8 cellular contexts compared by ENCODE assay signal in the genomic region with DNA sequence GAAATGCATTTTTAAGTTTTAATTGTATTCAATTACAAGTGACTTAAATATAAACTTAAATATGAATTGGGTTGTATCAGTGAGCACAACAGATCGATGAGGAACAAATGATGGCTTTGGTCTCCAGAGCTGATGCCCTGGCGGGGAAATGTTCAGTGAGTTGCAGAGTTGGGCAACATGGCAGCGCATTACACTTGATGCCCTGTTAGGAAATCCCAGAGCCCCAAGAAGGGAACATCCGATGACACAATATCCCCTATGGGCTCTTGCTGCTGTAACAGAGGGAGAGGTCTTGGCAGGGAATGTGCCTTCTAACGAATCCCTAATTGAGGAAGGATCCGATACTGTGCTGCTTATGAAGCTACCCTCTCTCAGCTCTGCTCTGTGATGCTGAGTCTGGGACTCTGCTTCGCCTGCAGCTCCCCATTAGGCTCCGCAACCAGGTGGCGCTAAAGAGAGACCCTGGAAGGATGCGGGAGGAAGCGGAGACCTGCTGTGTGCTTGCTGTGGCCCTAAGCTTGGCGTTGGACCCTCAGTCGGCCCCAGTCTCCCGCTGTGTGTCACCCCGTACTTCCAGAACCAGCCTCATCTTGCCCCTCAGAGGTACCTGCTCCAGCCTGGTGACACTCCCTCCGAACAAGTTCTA. TPM values are rescaled to one million over a fixed set of nuclear protein-coding genes. Genes with fewer than 3 reads are reported as not detected.
DNase-seq lines count a peak whose midpoint lies in the region; ATAC-seq and TF ChIP-seq lines count a peak whose summit lies in the region.

No MANE protein-coding gene starts in this region.

- H3K36me3 ChIP-seq in right lobe of liver = no peaks in the 10 kb centered on the region

- TF ChIP-seq CTCF in 22Rv1 (IDR thresholded peaks at IDR 0.05) (peak; percentile 74), GM13976 (IDR thresholded peaks at IDR 0.05; ENCODE audit: borderline replicate concordance, control extremely low read depth, extremely low read depth, insufficient read depth, missing control alignments) (peak; percentile 44), cardiac fibroblast (IDR thresholded peaks at IDR 0.05; ENCODE audit: low read depth, low read length) (peak; percentile 66), right lobe of liver (IDR thresholded peaks at IDR 0.05) (peak in 3 of 4 donors; percentile 39 to 55 (median 39))

- H3K27me3 ChIP-seq in right lobe of liver = no peaks in the 10 kb centered on the region

- no peaks in the 10 kb centered on the region for H3K9me3 ChIP-seq in right lobe of liver

- intact Hi-C loops in right lobe of liver (cut with DNase I) = no loop called here

- H3K4me3 ChIP-seq in cardiac fibroblast (replicated peaks in 1 of 2; ENCODE audit: low read depth in 2 of 2, low read length in 2 of 2) (no peak overlapping the region), right lobe of liver (no peak overlapping the region)

- no peak for TF ChIP-seq POLR2A in right lobe of liver (IDR thresholded peaks at IDR 0.05)

- in situ Hi-C loops in GM13976 (cut with MboI; ENCODE audit: low sequenced_read_pairs, unreplicated experiment) = loop anchor here (25.0 kb wide), 1 partner anchor 680 kb away; no protein-coding TSS in a partner anchor

- no peaks in the 10 kb centered on the region for H3K4me1 ChIP-seq in right lobe of liver

- ATAC-seq in right lobe of liver = peak; percentile 70 to 75 (median 71)
- no peak for ATAC-seq in GM18511 (IDR thresholded peaks at IDR 0.05; ENCODE audit: unreplicated experiment)

- H3K27ac ChIP-seq in 22Rv1 (no peak overlapping the region), right lobe of liver (no peak overlapping the region)

- WGBS in right lobe of liver (ENCODE audit: insufficient coverage, low coverage, low lambda C conversion rate, missing lambda C conversion rate) = 19% methylated on average over 7 of the region's 16 CpGs

- DNase-seq in GM13976 (ENCODE audit: low spot score) = peak; percentile 64
- peak; percentile 35 for DNase-seq in M059J (ENCODE audit: low read depth)
- DNase-seq in UCSD-AML1 (lab: John Stamatoyannopoulos, UW; ENCODE audit: unreplicated experiment) = peak; percentile 63
- DNase-seq in cardiac fibroblast (ENCODE audit: low read depth in 2 of 2) = peak; percentile 41 to 46
- DNase-seq in right lobe of liver = peak in 2 of 3 donors; percentile 57 to 65
- DNase-seq in stimulated activated CD8-positive, alpha-beta memory T cell treated with anti-CD3 and anti-CD28 coated beads, Interleukin-7, amount 100 ng/mL, for 24 hours (ENCODE audit: low read depth) = peak; percentile 26

RNA-seq across cellular contexts. Expression of a gene that starts 38.9 kb away (rescaled TPM):
- 61.6 and 184 TPM in 2 replicates for total RNA-seq in M059J (2014; rRNA removed; shearing (Covaris generic))
- 100 to 1,000 TPM in 5 of 6 experiments, 10 to 100 TPM in 1; 78.5 to 133 (median 120) TPM for total RNA-seq in right lobe of liver
